Comparison of ENCODE assay signal across 9 cellular contexts in the genomic region with DNA sequence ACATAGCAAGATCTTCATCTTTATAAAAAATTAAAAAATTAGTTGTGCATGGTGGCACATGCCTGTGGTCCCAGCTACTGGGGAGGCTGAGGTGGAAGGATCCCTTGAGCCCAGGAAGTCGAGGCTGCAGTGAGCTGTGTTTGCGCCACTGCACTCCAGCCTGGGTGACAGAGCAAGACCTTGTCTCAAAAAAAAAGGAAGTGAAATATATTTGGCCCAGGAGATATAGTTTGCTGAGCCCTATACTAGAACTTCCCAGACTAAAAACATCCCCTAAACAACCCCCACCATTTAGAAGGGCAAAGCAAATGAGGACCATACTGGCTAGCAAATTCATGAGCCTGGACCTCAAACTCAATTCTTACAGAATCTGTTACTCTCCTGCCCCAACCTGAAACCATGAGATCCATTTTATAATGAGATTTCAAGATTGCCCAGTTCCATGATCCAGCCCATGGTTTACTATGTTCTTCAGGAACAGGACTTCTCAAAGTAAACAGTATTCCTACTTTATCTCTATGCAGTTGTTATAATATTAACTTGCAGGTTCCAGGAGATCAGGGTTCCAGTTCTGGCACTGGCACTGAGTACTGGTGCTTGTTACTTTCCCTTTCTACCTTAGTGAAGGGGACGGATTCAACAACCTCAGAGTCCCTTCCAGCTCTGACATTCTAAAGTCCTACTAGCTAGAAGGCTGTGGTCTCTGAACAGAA. TPM values are rescaled to one million over a fixed set of nuclear protein-coding genes. Genes with fewer than 3 reads are reported as not detected.
DNase-seq lines count a peak whose midpoint lies in the region; ATAC-seq, FAIRE-seq and TF ChIP-seq lines count a peak whose summit lies in the region.
"Had no signal": no experiment of that assay in that cellular context is flagged by ENCODE, and none has a peak within 500 bp of the region (broad histone marks: within the 10 kb centered on the region; RNA-seq: fewer than 3 reads in every experiment).

No MANE protein-coding gene starts in this region.

- H3K36me3 ChIP-seq in skeletal muscle satellite cell (ENCODE audit: insufficient read depth, low read length): no peaks in the 10 kb centered on the region
- H3K36me3 ChIP-seq in mammary epithelial cell (ENCODE audit: insufficient read depth, low read length): no peaks in the 10 kb centered on the region

- H3K27ac ChIP-seq in mammary epithelial cell (ENCODE audit: insufficient read depth, low read depth, low read length): no peak overlapping the region
- H3K27ac ChIP-seq: VCaP had no signal

- in situ Hi-C loops in mammary epithelial cell (cut with MboI; ENCODE audit: low sequenced_read_pairs in 2 of 2): loop anchor here in 1 of 2 donors (25.0 kb wide), 1 partner anchor 512 kb away; no protein-coding TSS in a partner anchor

- DNase-seq in GM19239 (ENCODE audit: insufficient read length, low spot score): no peak
- DNase-seq in MV-4-11 (lab: John Stamatoyannopoulos, UW): peak; percentile 71
- DNase-seq in DMS 273 (lab: John Stamatoyannopoulos, UW; ENCODE audit: unreplicated experiment): no peak
- no peak for DNase-seq in mammary epithelial cell

- peak; percentile 11 for FAIRE-seq in GM19239 (lab: Jason Lieb, UNC)
- FAIRE-seq: endothelial cell of umbilical vein had no signal

- H3K4me3 ChIP-seq in skeletal muscle satellite cell (ENCODE audit: low read length) (peak overlapping the region; percentile 20), mammary epithelial cell (replicated peaks in 1 of 3; ENCODE audit: insufficient read depth in 1 of 3, low read depth in 2 of 3, low read length in 3 of 3) (no peak overlapping the region)

- H3K4me1 ChIP-seq in skeletal muscle satellite cell (ENCODE audit: control insufficient read depth, insufficient read depth, low read length): peaks cover 18% of the 10 kb centered on the region
- H3K4me1 ChIP-seq in mammary epithelial cell (ENCODE audit: insufficient read depth, low read length): no peaks in the 10 kb centered on the region

- H2AFZ ChIP-seq in mammary epithelial cell (ENCODE audit: low read depth, low read length): no peak overlapping the region

- no TSS peak for BruUV-seq in mammary epithelial cell (replicated peaks; lab: Mats Ljungman, UMichigan)

- no peaks in the 10 kb centered on the region for H3K79me2 ChIP-seq in mammary epithelial cell (ENCODE audit: insufficient read depth, low read length)

- no peaks in the 10 kb centered on the region for H4K20me1 ChIP-seq in mammary epithelial cell (ENCODE audit: insufficient read depth, low read length)

- H3K9ac ChIP-seq in skeletal muscle satellite cell (ENCODE audit: low read depth, low read length) (peak overlapping the region; percentile 61), mammary epithelial cell (ENCODE audit: insufficient read depth, low read length) (no peak overlapping the region)

- CTCF ChIA-PET in mammary epithelial cell (lab: Charles Lee; ENCODE audit: low non-redundant PET): no interaction called here

- no peak for TF ChIP-seq CTCF in mammary epithelial cell (conservative IDR thresholded peaks at IDR 0.05 in 1 of 2, IDR thresholded peaks at IDR 0.05 in 1 of 2; ENCODE audit: extremely low read depth in 1 of 2, insufficient read depth in 1 of 2, low read depth in 1 of 2, low read length in 2 of 2)

- intact Hi-C loops in mammary epithelial cell (cut with micrococcal nuclease): no loop called here

- H3K4me2 ChIP-seq in skeletal muscle satellite cell (ENCODE audit: low read length): peak overlapping the region; percentile 63
- no peak overlapping the region for H3K4me2 ChIP-seq in mammary epithelial cell (ENCODE audit: insufficient read depth, low read depth, low read length)

- H3K9me3 ChIP-seq in skeletal muscle satellite cell (replicated peaks; ENCODE audit: low read length) (no peaks in the 10 kb centered on the region), mammary epithelial cell (replicated peaks; ENCODE audit: insufficient read depth, low read length) (no peaks in the 10 kb centered on the region)

- H3K27me3 ChIP-seq in skeletal muscle satellite cell (ENCODE audit: control insufficient read depth, insufficient read depth, low read length): peaks cover 21% of the 10 kb centered on the region
- H3K27me3 ChIP-seq in mammary epithelial cell (ENCODE audit: insufficient read depth, low read length): peaks cover 19% of the 10 kb centered on the region

- WGBS in mammary epithelial cell (ENCODE audit: low coverage, missing lambda C conversion rate): 100% methylated on average over 1 of the region's 3 CpGs

- dilution Hi-C loops in mammary epithelial cell (cut with HindIII; ENCODE audit: low sequenced_read_pairs): no loop called here

- peak; percentile 87 for ATAC-seq in HG02642 (IDR thresholded peaks at IDR 0.05; ENCODE audit: poor library complexity, unreplicated experiment)
- ATAC-seq in HG03521 (IDR thresholded peaks at IDR 0.05; ENCODE audit: unreplicated experiment): no peak

RNA-seq across cellular contexts. Expression of gene TADA1, which starts 48.9 kb away (rescaled TPM):
- 9.1 and 9.8 TPM in 2 replicates for total RNA-seq in skeletal muscle satellite cell (2012; rRNA removed)
- total RNA-seq in mammary epithelial cell: 10 to 100 TPM in 1 of 2 donors, 1 to 10 TPM in 1; 8.6 to 13.5 TPM
- polyA plus RNA-seq in mammary epithelial cell: 9.7 TPM
- polyA minus RNA-seq in mammary epithelial cell: 8.5 TPM

RNA-seq across cellular contexts. Expression of gene ILDR2, which starts 50.4 kb away (rescaled TPM):
- 0.51 and 0.66 TPM in 2 replicates for total RNA-seq in skeletal muscle satellite cell (2012; rRNA removed)
- not detected for total RNA-seq in mammary epithelial cell
- 0.02 TPM for polyA plus RNA-seq in mammary epithelial cell
- polyA minus RNA-seq in mammary epithelial cell: not detected
- total RNA-seq: endothelial cell of umbilical vein had no signal
- polyA plus RNA-seq: endothelial cell of umbilical vein had no signal
